Comparison of ENCODE assay signal across 9 cellular contexts in the genomic region with DNA sequence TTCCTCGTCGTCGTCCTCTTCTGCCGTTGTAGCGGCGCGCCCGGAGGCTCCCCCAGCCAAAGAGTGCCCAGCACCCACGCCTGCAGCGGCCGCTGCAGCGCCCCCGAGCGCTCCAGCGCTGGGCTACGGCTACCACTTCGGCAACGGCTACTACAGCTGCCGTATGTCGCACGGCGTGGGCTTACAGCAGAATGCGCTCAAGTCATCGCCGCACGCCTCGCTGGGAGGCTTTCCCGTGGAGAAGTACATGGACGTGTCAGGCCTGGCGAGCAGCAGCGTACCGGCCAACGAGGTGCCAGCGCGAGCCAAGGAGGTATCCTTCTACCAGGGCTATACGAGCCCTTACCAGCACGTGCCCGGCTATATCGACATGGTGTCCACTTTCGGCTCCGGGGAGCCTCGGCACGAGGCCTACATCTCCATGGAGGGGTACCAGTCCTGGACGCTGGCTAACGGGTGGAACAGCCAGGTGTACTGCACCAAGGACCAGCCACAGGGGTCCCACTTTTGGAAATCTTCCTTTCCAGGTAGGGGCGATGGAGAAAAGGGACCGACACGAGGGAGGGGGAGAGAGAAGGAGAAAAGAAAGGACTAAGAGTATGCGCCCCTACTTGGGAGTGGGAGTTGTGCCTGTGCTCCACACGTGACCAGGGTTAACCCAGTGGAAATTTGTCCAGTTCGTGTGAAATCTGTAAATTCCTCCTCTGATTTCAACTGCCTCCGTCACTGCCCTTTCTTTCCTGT. TPM values are rescaled to one million over a fixed set of nuclear protein-coding genes. Genes with fewer than 3 reads are reported as not detected.
DNase-seq lines count a peak whose midpoint lies in the region; ATAC-seq, FAIRE-seq and TF ChIP-seq lines count a peak whose summit lies in the region.
"Had no signal": no experiment of that assay in that cellular context is flagged by ENCODE, and none has a peak within 500 bp of the region (broad histone marks: within the 10 kb centered on the region; RNA-seq: fewer than 3 reads in every experiment).

No MANE protein-coding gene starts in this region.

- H3K4me3 Mint-ChIP-seq in activated T-helper 17 cell treated with anti-CD3 and anti-CD28 coated beads, Interleukin-2, amount 50 U/mL, for 72 hours, result peak overlapping the region; percentile 23
- H3K4me3 Mint-ChIP-seq in naive thymus-derived CD8-positive, alpha-beta T cell, result peak overlapping the region in 9 of 10 donors; percentile 4 to 65 (median 42)

- peaks cover 9% of the 10 kb centered on the region for H3K9me3 Mint-ChIP-seq in activated T-helper 17 cell treated with anti-CD3 and anti-CD28 coated beads, Interleukin-2, amount 50 U/mL, for 72 hours
- peaks cover 0 to 48% (median 9%) of the 10 kb centered on the region in 9 donors for H3K9me3 Mint-ChIP-seq in naive thymus-derived CD8-positive, alpha-beta T cell

- DNase-seq in H54 (ENCODE audit: insufficient read length, low spot score) (peak; percentile 77), foreskin melanocyte (no peak), NCI-H526 treated with DMSO at 0.1 percent for 48 hours (lab: John Stamatoyannopoulos, UW) (no peak), DMS153 (lab: John Stamatoyannopoulos, UW) (no peak)
- DNase-seq in naive thymus-derived CD8-positive, alpha-beta T cell, result no peak
- no peak for DNase-seq in stimulated activated CD4-positive, alpha-beta T cell treated with anti-CD3 and anti-CD28 coated beads, Interleukin-4, amount 100 ng/mL, for 4 hours

- POLR2A ChIA-PET in naive thymus-derived CD8-positive, alpha-beta T cell (lab: Charles Lee), result interaction anchor here (1.0 kb wide), 1 partner anchor 11 kb away, joined by 4 read pairs; no protein-coding TSS in a partner anchor

- FAIRE-seq in H54 (lab: Jason Lieb, UNC), result no peak

- H3K27ac Mint-ChIP-seq in activated T-helper 17 cell treated with anti-CD3 and anti-CD28 coated beads, Interleukin-2, amount 50 U/mL, for 72 hours, result no peak overlapping the region
- peak overlapping the region in 3 of 10 donors; percentile 20 to 92 (median 68) for H3K27ac Mint-ChIP-seq in naive thymus-derived CD8-positive, alpha-beta T cell

- peaks cover 72% of the 10 kb centered on the region for H3K27me3 Mint-ChIP-seq in activated T-helper 17 cell treated with anti-CD3 and anti-CD28 coated beads, Interleukin-2, amount 50 U/mL, for 72 hours
- H3K27me3 Mint-ChIP-seq in naive thymus-derived CD8-positive, alpha-beta T cell, result peaks cover 64 to 95% (median 85%) of the 10 kb centered on the region in 5 donors

- TF ChIP-seq POLR2A in H54 (IDR thresholded peaks at IDR 0.05; ENCODE audit: low read depth, low read length), result no peak

- peaks cover 23% of the 10 kb centered on the region for H3K36me3 Mint-ChIP-seq in activated T-helper 17 cell treated with anti-CD3 and anti-CD28 coated beads, Interleukin-2, amount 50 U/mL, for 72 hours (ENCODE audit: low read depth)
- H3K36me3 Mint-ChIP-seq in naive thymus-derived CD8-positive, alpha-beta T cell, result peaks cover 13 to 34% (median 14%) of the 10 kb centered on the region in 3 donors

- peaks cover 8% of the 10 kb centered on the region for H3K4me1 Mint-ChIP-seq in activated T-helper 17 cell treated with anti-CD3 and anti-CD28 coated beads, Interleukin-2, amount 50 U/mL, for 72 hours
- H3K4me1 Mint-ChIP-seq in naive thymus-derived CD8-positive, alpha-beta T cell, result peaks cover 18 to 41% (median 36%) of the 10 kb centered on the region in 4 donors

- peak; percentile 41 for TF ChIP-seq CTCF in C4-2B (conservative IDR thresholded peaks at IDR 0.05)

- peak overlapping the region; percentile 34 for H3K27ac ChIP-seq in C4-2B

- no peak for ATAC-seq in activated T-helper 17 cell treated with anti-CD3 and anti-CD28 coated beads, Interleukin-2, amount 50 U/mL, for 72 hours (replicated peaks)
- peak in 1 of 2 donors; percentile 13 for ATAC-seq in naive thymus-derived CD8-positive, alpha-beta T cell

RNA-seq across cellular contexts. Expression of gene HOXD13, which starts 0.8 kb away (rescaled TPM):
- total RNA-seq in activated T-helper 17 cell treated with anti-CD3 and anti-CD28 coated beads, Interleukin-2, amount 50 U/mL, for 72 hours, result not detected
- not detected for total RNA-seq in naive thymus-derived CD8-positive, alpha-beta T cell
- polyA plus RNA-seq in naive thymus-derived CD8-positive, alpha-beta T cell, result not detected
- total RNA-seq: esophagus mucosa had no signal

RNA-seq across cellular contexts. Expression of gene HOXD12, which starts 6.3 kb away (rescaled TPM):
- not detected for total RNA-seq in activated T-helper 17 cell treated with anti-CD3 and anti-CD28 coated beads, Interleukin-2, amount 50 U/mL, for 72 hours
- not detected for total RNA-seq in naive thymus-derived CD8-positive, alpha-beta T cell
- not detected for polyA plus RNA-seq in naive thymus-derived CD8-positive, alpha-beta T cell
- total RNA-seq: esophagus mucosa had no signal

RNA-seq across cellular contexts. Expression of gene EVX2, which starts 9.6 kb away (rescaled TPM):
- total RNA-seq in activated T-helper 17 cell treated with anti-CD3 and anti-CD28 coated beads, Interleukin-2, amount 50 U/mL, for 72 hours, result not detected
- not detected for total RNA-seq in naive thymus-derived CD8-positive, alpha-beta T cell
- polyA plus RNA-seq in naive thymus-derived CD8-positive, alpha-beta T cell, result not detected
- total RNA-seq: esophagus mucosa had no signal

RNA-seq across cellular contexts. Expression of gene HOXD11, which starts 13.8 kb away (rescaled TPM):
- total RNA-seq in activated T-helper 17 cell treated with anti-CD3 and anti-CD28 coated beads, Interleukin-2, amount 50 U/mL, for 72 hours, result not detected
- not detected for total RNA-seq in naive thymus-derived CD8-positive, alpha-beta T cell
- polyA plus RNA-seq in naive thymus-derived CD8-positive, alpha-beta T cell, result not detected
- total RNA-seq: esophagus mucosa had no signal

RNA-seq across cellular contexts. Expression of gene HOXD10, which starts 23.3 kb away (rescaled TPM):
- total RNA-seq in activated T-helper 17 cell treated with anti-CD3 and anti-CD28 coated beads, Interleukin-2, amount 50 U/mL, for 72 hours, result not detected
- total RNA-seq in naive thymus-derived CD8-positive, alpha-beta T cell, result not detected
- not detected for polyA plus RNA-seq in naive thymus-derived CD8-positive, alpha-beta T cell
